In the genomic region with DNA sequence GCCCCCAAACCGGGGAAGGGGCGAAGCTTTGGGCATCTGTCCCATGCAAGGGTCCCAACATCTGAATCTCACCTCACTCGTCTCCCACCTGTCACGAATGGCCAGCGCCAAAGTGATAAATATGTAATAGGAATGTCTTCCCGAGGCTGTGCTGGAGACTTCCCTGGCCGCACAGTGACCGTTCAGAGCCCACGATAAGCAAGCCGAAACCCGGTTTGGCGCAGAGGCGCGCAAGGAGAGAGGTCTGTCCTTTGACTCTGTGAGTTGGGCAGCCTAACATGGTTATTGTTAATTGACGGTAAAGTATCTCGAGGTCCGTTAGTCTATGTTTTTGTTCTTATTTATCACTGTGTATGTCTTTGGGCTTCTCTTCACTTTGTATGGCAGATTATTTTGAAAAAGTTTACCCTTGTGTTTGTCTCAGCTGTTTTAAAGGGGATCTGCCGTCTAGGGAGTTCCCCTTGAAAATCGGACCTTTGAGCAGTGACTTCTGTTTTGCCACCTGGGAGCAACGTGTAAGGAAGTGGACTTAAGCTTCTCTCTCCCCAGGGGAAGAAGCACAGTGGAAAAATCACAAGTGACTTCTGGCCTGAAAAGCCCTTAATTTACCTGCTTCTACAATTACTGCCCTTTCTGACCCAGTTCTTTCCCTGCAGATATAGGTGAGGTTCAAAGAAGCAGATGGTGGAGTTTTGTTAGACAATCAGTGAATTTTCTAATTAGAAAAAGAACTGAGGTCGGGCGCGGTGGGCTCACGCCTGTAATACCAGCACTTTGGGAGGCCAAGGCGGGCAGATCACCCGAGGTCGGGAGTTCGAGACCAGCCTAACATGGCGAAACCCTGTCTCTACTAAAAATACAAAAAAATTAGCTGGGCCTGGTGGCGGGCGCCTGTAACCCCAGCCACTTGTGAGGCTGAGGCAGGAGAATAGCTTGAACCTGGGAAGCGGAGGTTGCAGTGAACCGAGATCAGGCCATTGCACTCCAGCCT, we compare ENCODE assay signal across 8 cellular contexts. TPM values are rescaled to one million over a fixed set of nuclear protein-coding genes. Genes with fewer than 3 reads are reported as not detected.
DNase-seq lines count a peak whose midpoint lies in the region; ATAC-seq and TF ChIP-seq lines count a peak whose summit lies in the region.

No MANE protein-coding gene starts in this region.

- no peak for TF ChIP-seq CTCF in natural killer cell (IDR thresholded peaks at IDR 0.05)

- intact Hi-C loops in natural killer cell (cut with micrococcal nuclease), result loop anchor here (5.0 kb wide), 1 partner anchor 36 kb away; a partner anchor contains a TSS

- H3K27me3 Mint-ChIP-seq in activated naive CD4-positive, alpha-beta T cell treated with anti-CD3 and anti-CD28 coated beads, Interleukin-2, amount 10 ng/mL, durations not matched to agents 7 days and 5 days, result no peaks in the 10 kb centered on the region
- no peaks in the 10 kb centered on the region for H3K27me3 Mint-ChIP-seq in natural killer cell (ENCODE audit: low read depth in 2 of 2)

- H3K4me3 Mint-ChIP-seq in activated naive CD4-positive, alpha-beta T cell treated with anti-CD3 and anti-CD28 coated beads, Interleukin-2, amount 10 ng/mL, durations not matched to agents 7 days and 5 days, result peak overlapping the region; percentile 98
- H3K4me3 Mint-ChIP-seq in natural killer cell, result peak overlapping the region; percentile 85

- ATAC-seq in HG02943 (IDR thresholded peaks at IDR 0.05; ENCODE audit: low read depth, unreplicated experiment) (peak; percentile 18), natural killer cell (no peak)

- no peak for DNase-seq in activated naive CD4-positive, alpha-beta T cell treated with anti-CD3 and anti-CD28 coated beads, Interleukin-2, amount 10 ng/mL, durations not matched to agents 7 days and 5 days
- DNase-seq in activated naive CD4-positive, alpha-beta T cell treated with Interleukin-2 at 50 U/mL for 16 hours, result no peak
- DNase-seq in SHP77 (lab: John Stamatoyannopoulos, UW) (peak; percentile 12 to 25), erythroblast (lab: John Stamatoyannopoulos, UW) (peak; percentile 63 to 72), natural killer cell (no peak), NCI-H1436 treated with DMSO at 0.1 percent for 48 hours (lab: John Stamatoyannopoulos, UW) (no peak), retina (no peak)

- peak overlapping the region; percentile 98 for H3K27ac Mint-ChIP-seq in activated naive CD4-positive, alpha-beta T cell treated with anti-CD3 and anti-CD28 coated beads, Interleukin-2, amount 10 ng/mL, durations not matched to agents 7 days and 5 days
- H3K27ac Mint-ChIP-seq in natural killer cell, result peak overlapping the region; percentile 91 to 96

- CTCF ChIA-PET in activated naive CD4-positive, alpha-beta T cell treated with anti-CD3 and anti-CD28 coated beads, Interleukin-2, amount 10 ng/mL, durations not matched to agents 7 days and 5 days (lab: Charles Lee), result interaction anchor here (0.9 to 2.7 kb wide), 6 partner anchors 17 to 235 kb away, joined by 3 to 8 read pairs (median 4); a partner anchor contains a TSS

- peaks cover 1% of the 10 kb centered on the region for H3K9me3 Mint-ChIP-seq in activated naive CD4-positive, alpha-beta T cell treated with anti-CD3 and anti-CD28 coated beads, Interleukin-2, amount 10 ng/mL, durations not matched to agents 7 days and 5 days
- H3K9me3 Mint-ChIP-seq in natural killer cell, result no peaks in the 10 kb centered on the region

- peaks cover 55% of the 10 kb centered on the region for H3K36me3 Mint-ChIP-seq in activated naive CD4-positive, alpha-beta T cell treated with anti-CD3 and anti-CD28 coated beads, Interleukin-2, amount 10 ng/mL, durations not matched to agents 7 days and 5 days
- H3K36me3 Mint-ChIP-seq in natural killer cell, result no peaks in the 10 kb centered on the region

- peaks cover 55% of the 10 kb centered on the region for H3K4me1 Mint-ChIP-seq in activated naive CD4-positive, alpha-beta T cell treated with anti-CD3 and anti-CD28 coated beads, Interleukin-2, amount 10 ng/mL, durations not matched to agents 7 days and 5 days
- H3K4me1 Mint-ChIP-seq in natural killer cell, result peaks cover 42 to 52% of the 10 kb centered on the region in 2 donors

- no peak for TF ChIP-seq POLR2A in erythroblast (IDR thresholded peaks at IDR 0.05; ENCODE audit: low read length)

RNA-seq across cellular contexts. Expression of a gene that starts 1.1 kb away (rescaled TPM):
- total RNA-seq in natural killer cell, result 10 to 100 TPM; 15.2 to 32.1 (median 28.7) TPM

RNA-seq across cellular contexts. Expression of a gene that starts 7.8 kb away (rescaled TPM):
- 10 to 100 TPM; 46.2 to 61.5 (median 51.9) TPM for total RNA-seq in natural killer cell

RNA-seq across cellular contexts. Expression of a gene that starts 9.1 kb away (rescaled TPM):
- total RNA-seq in natural killer cell, result 1 to 10 TPM; 1.3 to 2.9 (median 1.5) TPM

RNA-seq across cellular contexts. Expression of a gene that starts 16.9 kb away (rescaled TPM):
- total RNA-seq in natural killer cell, result 100 to 1,000 TPM; 105 to 118 (median 115) TPM

RNA-seq across cellular contexts. Expression of a gene that starts 19.5 kb away (rescaled TPM):
- 1 to 10 TPM; 4.0 to 6.1 (median 5.5) TPM for total RNA-seq in natural killer cell

Comparison
In these comparisons a context has a peak if more than half of its experiments do, and no peak if none do; other contexts are left out.
1. DNase-seq: peak in SHP77 (2 of 2) and erythroblast (2 of 2); none in activated naive CD4-positive, alpha-beta T cell treated with anti-CD3 and anti-CD28 coated beads, Interleukin-2, amount 10 ng/mL, durations not matched to agents 7 days and 5 days (single experiment), activated naive CD4-positive, alpha-beta T cell treated with Interleukin-2 at 50 U/mL for 16 hours (single experiment), natural killer cell (single experiment), NCI-H1436 treated with DMSO at 0.1 percent for 48 hours (single experiment) and retina (single experiment).